Comparison of ENCODE assay signal across 23 cellular contexts in the genomic region with DNA sequence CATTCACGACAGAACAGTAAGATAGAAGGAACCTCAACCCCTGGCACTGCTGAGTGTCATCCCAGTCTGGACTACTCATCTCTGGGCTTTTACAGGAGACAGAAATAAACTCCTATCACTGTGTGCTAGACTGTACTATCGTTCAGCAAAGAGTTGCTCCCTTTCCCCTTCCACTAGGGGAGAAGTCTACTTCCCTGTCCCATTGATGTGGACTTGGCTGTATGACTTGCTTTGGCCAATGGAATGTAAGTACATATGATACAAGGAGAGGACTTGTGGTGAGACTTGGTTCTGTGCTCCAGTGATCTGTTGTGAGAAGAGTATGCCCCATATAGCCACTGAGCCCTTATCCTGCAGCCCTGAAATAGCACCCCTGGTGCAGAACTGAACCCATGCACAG. TPM values are rescaled to one million over a fixed set of nuclear protein-coding genes. Genes with fewer than 3 reads are reported as not detected.
"Had no signal": no experiment of that assay in that cellular context is flagged by ENCODE, and none has a peak within 500 bp of the region (broad histone marks: within the 10 kb centered on the region; RNA-seq: fewer than 3 reads in every experiment).

No MANE protein-coding gene starts in this region.

- H2AFZ ChIP-seq: neural progenitor cell had no signal

- H3K4me1 Mint-ChIP-seq: memory B cell had no signal

- ATAC-seq: mucosa of descending colon; natural killer cell treated with Interleukin-12 subunit alpha and Interleukin-12 subunit beta and Interleukin-15 and Interleukin-18, amount 100 ng/mL, for 72 hours; psoas muscle; right cardiac atrium; stimulated activated naive CD8-positive, alpha-beta T cell treated with anti-CD3 and anti-CD28 coated beads, Interleukin-15, amount 100 ng/mL, for 72 hours had no signal

- FAIRE-seq: colon, frontal cortex, keratinocyte, small intestine had no signal

- H3K4me2 ChIP-seq: neural progenitor cell had no signal

- H3K36me3 Mint-ChIP-seq: memory B cell; mesothelial cell of epicardium; natural killer cell treated with Interleukin-12 subunit alpha and Interleukin-12 subunit beta and Interleukin-15 and Interleukin-18, amount 100 ng/mL, for 72 hours; neural progenitor cell had no signal

- H3K36me3 ChIP-seq: neural progenitor cell, thyroid gland, vagina had no signal

- H3K4me3 Mint-ChIP-seq: memory B cell; mesothelial cell of epicardium; naive B cell; natural killer cell treated with Interleukin-12 subunit alpha and Interleukin-12 subunit beta and Interleukin-15 and Interleukin-18, amount 100 ng/mL, for 72 hours; neural progenitor cell; stimulated activated naive CD8-positive, alpha-beta T cell treated with anti-CD3 and anti-CD28 coated beads, Interleukin-15, amount 100 ng/mL, for 72 hours had no signal

- DNase-seq: dorsolateral prefrontal cortex; effector CD4-positive, alpha-beta T cell; mucosa of descending colon; naive B cell; psoas muscle; right cardiac atrium; small intestine; stimulated activated CD4-positive, alpha-beta T cell treated with anti-CD3 and anti-CD28 coated beads, Interleukin-15, amount 100 ng/mL, for 24 hours; stimulated activated CD4-positive, alpha-beta T cell treated with anti-CD3 and anti-CD28 coated beads, Interleukin-2, amount 100 ng/mL, for 48 hours; stimulated activated naive CD4-positive, alpha-beta T cell; stimulated activated naive CD8-positive, alpha-beta T cell treated with anti-CD3 and anti-CD28 coated beads, Interleukin-15, amount 100 ng/mL, for 72 hours; thyroid gland; trophoblast cell had no signal

- H3K4me3 ChIP-seq: dorsolateral prefrontal cortex, lung, mucosa of descending colon, neural progenitor cell, psoas muscle, thyroid gland, vagina had no signal

- H3K9me3 Mint-ChIP-seq: memory B cell; mesothelial cell of epicardium; natural killer cell treated with Interleukin-12 subunit alpha and Interleukin-12 subunit beta and Interleukin-15 and Interleukin-18, amount 100 ng/mL, for 72 hours; neural progenitor cell; stimulated activated naive CD8-positive, alpha-beta T cell treated with anti-CD3 and anti-CD28 coated beads, Interleukin-15, amount 100 ng/mL, for 72 hours had no signal

- H3K27ac ChIP-seq: dorsolateral prefrontal cortex, neural progenitor cell, psoas muscle, thyroid gland, vagina had no signal

- H3K27ac Mint-ChIP-seq: memory B cell; mesothelial cell of epicardium; naive B cell; natural killer cell treated with Interleukin-12 subunit alpha and Interleukin-12 subunit beta and Interleukin-15 and Interleukin-18, amount 100 ng/mL, for 72 hours; neural progenitor cell; stimulated activated naive CD8-positive, alpha-beta T cell treated with anti-CD3 and anti-CD28 coated beads, Interleukin-15, amount 100 ng/mL, for 72 hours had no signal

- H3K9me3 ChIP-seq: mucosa of descending colon, psoas muscle, thyroid gland, vagina had no signal

- H3K27me3 ChIP-seq: thyroid gland, vagina had no signal

- H3K9ac ChIP-seq: neural progenitor cell had no signal

RNA-seq across cellular contexts. Expression of a gene that starts 30.1 kb away (rescaled TPM):
- total RNA-seq: fibroblast of villous mesenchyme; natural killer cell treated with Interleukin-12 subunit alpha and Interleukin-12 subunit beta and Interleukin-15 and Interleukin-18, amount 100 ng/mL, for 72 hours; psoas muscle; right cardiac atrium; vagina had no signal
